9 cellular contexts compared by ENCODE assay signal in genomic region chr3:168213920-168214319, GRCh38.
DNase-seq lines count a peak whose midpoint lies in the region; ATAC-seq and TF ChIP-seq lines count a peak whose summit lies in the region.
"Had no signal": no experiment of that assay in that cellular context is flagged by ENCODE, and none has a peak within 500 bp of the region (broad histone marks: within the 10 kb centered on the region; RNA-seq: fewer than 3 reads in every experiment).

No MANE protein-coding gene starts in this region.

- no peak overlapping the region for H3K9ac ChIP-seq in subcutaneous abdominal adipose tissue (ENCODE audit: low read length in 5 of 5)

- no peak for TF ChIP-seq CTCF in left ventricle myocardium inferior (IDR thresholded peaks at IDR 0.05; ENCODE audit: borderline replicate concordance)

- ATAC-seq in HG02763 (IDR thresholded peaks at IDR 0.05; ENCODE audit: unreplicated experiment) = peak; percentile 82

- H3K4me1 ChIP-seq in left ventricle myocardium inferior = peaks cover 11% of the 10 kb centered on the region
- peaks cover 0 to 17% (median 11%) of the 10 kb centered on the region in 5 donors for H3K4me1 ChIP-seq in subcutaneous abdominal adipose tissue (ENCODE audit: control insufficient read depth in 5 of 5, insufficient read depth in 5 of 5, low read length in 5 of 5)

- intact Hi-C loops in left ventricle myocardium inferior (cut with micrococcal nuclease) = loop anchor here (5.0 kb wide), 1 partner anchor 633 kb away; no protein-coding TSS in a partner anchor
- intact Hi-C loops in cardiac septum (cut with DNase I) = loop anchor here (2.0 to 10.0 kb wide), 3 partner anchors 253 to 633 kb away; no protein-coding TSS in a partner anchor

- DNase-seq in left ventricle myocardium inferior (no peak), cardiac septum (ENCODE audit: low spot score) (no peak), NCI-H69 (lab: John Stamatoyannopoulos, UW) (peak; percentile 23), SKM-1 treated with dmso at 0.1 percent for 144 hours (lab: John Stamatoyannopoulos, UW; ENCODE audit: unreplicated experiment) (no peak), retina (no peak), SK-N-DZ (ENCODE audit: low spot score) (no peak)

- H3K27me3 ChIP-seq in left ventricle myocardium inferior (ENCODE audit: low read depth) = no peaks in the 10 kb centered on the region
- H3K27me3 ChIP-seq in subcutaneous abdominal adipose tissue (ENCODE audit: control insufficient read depth in 5 of 5, insufficient read depth in 4 of 5, low read length in 5 of 5) = no peaks in the 10 kb centered on the region

- no peak overlapping the region for H3K27ac ChIP-seq in left ventricle myocardium inferior (replicated peaks)
- no peak overlapping the region for H3K27ac ChIP-seq in subcutaneous abdominal adipose tissue (ENCODE audit: low read depth, low read length)

- H3K4me3 ChIP-seq in left ventricle myocardium inferior (peak overlapping the region; percentile 13), subcutaneous abdominal adipose tissue (ENCODE audit: low read depth in 1 of 5, low read length in 5 of 5) (peak overlapping the region in 3 of 5 donors; percentile 13 to 30 (median 28))
- H3K4me3 ChIP-seq: lung had no signal

- H3K9me3 ChIP-seq in left ventricle myocardium inferior (replicated peaks) (no peaks in the 10 kb centered on the region), subcutaneous abdominal adipose tissue (ENCODE audit: control insufficient read depth in 5 of 5, low read length in 5 of 5) (no peaks in the 10 kb centered on the region)

- H3K36me3 ChIP-seq in left ventricle myocardium inferior (no peaks in the 10 kb centered on the region), subcutaneous abdominal adipose tissue (ENCODE audit: control insufficient read depth in 5 of 5, insufficient read depth in 5 of 5, low read length in 5 of 5) (no peaks in the 10 kb centered on the region)
